ENCODE assay signal across 19 cellular contexts in the genomic region with DNA sequence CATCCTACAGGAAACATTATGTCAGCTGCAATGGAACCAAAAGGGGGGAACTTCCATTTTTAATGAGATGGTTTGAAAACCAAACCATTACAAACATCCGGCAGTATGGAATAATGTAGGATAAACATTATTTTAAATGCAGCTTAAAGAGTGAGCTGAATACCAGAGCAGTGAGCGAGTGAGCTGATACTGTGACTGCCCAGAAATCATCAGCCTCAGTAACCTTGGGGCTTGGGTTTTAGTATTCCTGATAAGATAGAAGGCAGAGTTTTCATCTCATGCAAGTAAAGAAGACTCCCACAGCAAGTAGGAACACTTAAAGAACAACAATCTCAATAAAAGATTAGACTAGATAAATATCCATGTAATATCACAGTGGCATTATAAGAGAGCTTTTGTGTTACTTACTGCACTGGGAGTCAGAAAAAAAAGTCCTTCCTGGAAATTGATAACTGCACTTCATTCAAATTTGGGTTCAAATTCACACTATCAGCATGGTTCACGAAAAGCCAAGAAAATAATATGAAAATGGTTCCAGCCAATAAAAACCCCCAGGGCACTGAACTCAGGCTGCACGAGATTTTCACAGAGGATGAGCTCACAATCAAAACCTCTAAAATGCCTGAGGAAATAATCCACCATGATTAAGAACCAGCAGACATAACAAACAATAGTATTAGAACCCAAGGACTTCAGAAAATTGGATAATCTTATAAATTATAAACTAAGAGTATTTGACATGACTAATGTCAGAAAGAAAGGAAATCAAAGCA.
"Had no signal": no experiment of that assay in that cellular context is flagged by ENCODE, and none has a peak within 500 bp of the region (broad histone marks: within the 10 kb centered on the region; RNA-seq: fewer than 3 reads in every experiment).

No MANE protein-coding gene starts in this region.

- H3K4me1 ChIP-seq: colonic mucosa, gastroesophageal sphincter, lower lobe of right lung, sigmoid colon, upper lobe of left lung had no signal

- H3K4me3 ChIP-seq: cardiac muscle cell, colonic mucosa, gastroesophageal sphincter, lower lobe of right lung, mucosa of descending colon, psoas muscle, sigmoid colon, upper lobe of left lung had no signal

- H3K27ac ChIP-seq: cardiac muscle cell, colonic mucosa, gastroesophageal sphincter, lower lobe of right lung, psoas muscle, sigmoid colon, upper lobe of left lung had no signal

- DNase-seq: activated naive CD4-positive, alpha-beta T cell treated with anti-CD3 and anti-CD28 coated beads, Interleukin-2, amount 50 U/mL, for 16 hours; amygdala; colonic mucosa; effector CD4-positive, alpha-beta T cell; hippocampal formation; lower lobe of right lung; mucosa of descending colon; naive thymus-derived CD8-positive, alpha-beta T cell; nucleus accumbens; psoas muscle; sigmoid colon; stimulated activated CD4-positive, alpha-beta T cell treated with anti-CD3 and anti-CD28 coated beads, Interleukin-12 subunit alpha, Interleukin-12 subunit beta, amount 100 ng/mL, for 4 hours; stimulated activated naive CD4-positive, alpha-beta T cell treated with Interleukin-2 at 50 U/mL for 16 hours; upper lobe of left lung had no signal

- H3K27me3 ChIP-seq: cardiac muscle cell, colonic mucosa, gastroesophageal sphincter, sigmoid colon, upper lobe of left lung had no signal

- H3K27ac Mint-ChIP-seq: activated T-helper 2 cell treated with anti-CD3 and anti-CD28 coated beads, Interferon-gamma antibody, Interleukin-2, Interleukin-4, amounts not matched to agents 10 μg/mL and 5 μg/mL and 100 μg/mL, durations not matched to agents 14 hours and 24 hours and 36 hours; naive thymus-derived CD8-positive, alpha-beta T cell; T-helper 2 cell treated with Interferon-gamma antibody and Interleukin-4, amounts not matched to agents 5 μg/mL and 100 μg/mL, for 36 hours had no signal

- H3K36me3 Mint-ChIP-seq: naive thymus-derived CD8-positive, alpha-beta T cell had no signal

- H3K4me3 Mint-ChIP-seq: naive thymus-derived CD8-positive, alpha-beta T cell; T-helper 2 cell treated with Interferon-gamma antibody and Interleukin-4, amounts not matched to agents 5 μg/mL and 100 μg/mL, for 36 hours had no signal

- ATAC-seq: activated CD4-positive, CD25-positive, alpha-beta regulatory T cell treated with anti-CD3 and anti-CD28 coated beads, Interleukin-2, amount 50 U/mL, for 24 hours; gastroesophageal sphincter; lower lobe of right lung; mucosa of descending colon; naive thymus-derived CD8-positive, alpha-beta T cell; psoas muscle had no signal

- H3K9me3 Mint-ChIP-seq: naive thymus-derived CD8-positive, alpha-beta T cell had no signal

- H3K36me3 ChIP-seq: cardiac muscle cell, colonic mucosa, gastroesophageal sphincter, lower lobe of right lung, sigmoid colon, upper lobe of left lung had no signal

- H3K9me3 ChIP-seq: colonic mucosa, gastroesophageal sphincter, lower lobe of right lung, mucosa of descending colon, psoas muscle, sigmoid colon, upper lobe of left lung had no signal
